3 cellular contexts compared by ENCODE assay signal in the genomic region with DNA sequence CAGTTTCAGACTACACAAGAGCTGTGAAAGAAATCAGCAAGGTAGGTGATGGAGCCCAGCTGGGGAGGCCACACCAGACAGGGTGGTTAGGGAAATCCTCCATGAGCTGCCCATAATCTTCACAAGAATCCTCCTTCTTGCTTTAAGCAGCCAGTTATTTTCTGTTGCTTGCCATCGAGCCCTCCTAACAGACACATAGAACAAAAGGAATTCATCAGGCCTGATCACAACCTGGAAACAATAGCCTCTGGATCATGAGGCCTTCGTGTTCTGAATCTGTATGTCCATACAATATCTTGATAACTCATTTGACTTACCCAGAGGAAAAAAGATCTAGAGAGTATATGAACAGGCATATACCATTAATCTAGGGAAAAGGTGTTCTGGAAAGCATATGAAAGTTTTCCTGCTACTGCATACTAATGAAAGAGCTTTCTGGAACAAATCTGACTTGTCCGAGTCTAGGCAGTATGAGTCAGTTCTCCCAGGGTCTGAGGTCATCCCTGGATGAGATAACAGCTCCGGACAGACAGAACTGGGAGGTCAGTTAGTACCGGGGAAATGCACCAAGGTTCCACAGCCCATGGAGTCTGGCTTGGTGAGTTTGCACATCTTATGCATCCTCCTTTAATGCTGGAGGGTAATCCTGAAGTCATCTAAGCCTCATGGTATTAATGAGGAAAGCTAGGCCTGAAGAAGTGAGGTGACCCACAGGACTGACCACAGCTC.
TF ChIP-seq lines count a peak whose summit lies in the region.

No MANE protein-coding gene starts in this region.

TF ChIP-seq in endothelial cell of umbilical vein, 7 proteins besides CTCF, POLR2A, EP300 and RAD21:
- TF ChIP-seq FOS (IDR thresholded peaks at IDR 0.05; ENCODE audit: borderline replicate concordance, insufficient read depth, low read length) (peak; percentile 95), MYC (IDR thresholded peaks at IDR 0.05; ENCODE audit: low read depth, low read length) (no peak), EZH2 (IDR thresholded peaks at IDR 0.05; ENCODE audit: borderline replicate concordance, low read depth, low read length, severe bottlenecking) (no peak), POLR2AphosphoS5 (IDR thresholded peaks at IDR 0.05; ENCODE audit: insufficient read depth, low read depth, low read length) (peak; percentile 69), JUN (IDR thresholded peaks at IDR 0.05; ENCODE audit: borderline replicate concordance, insufficient read depth, insufficient read length, low read depth) (peak; percentile 87), GATA2 (IDR thresholded peaks at IDR 0.05; ENCODE audit: insufficient read depth, insufficient read length, low read depth, low read length) (peak; percentile 85)
- TF ChIP-seq, protein P1, sequence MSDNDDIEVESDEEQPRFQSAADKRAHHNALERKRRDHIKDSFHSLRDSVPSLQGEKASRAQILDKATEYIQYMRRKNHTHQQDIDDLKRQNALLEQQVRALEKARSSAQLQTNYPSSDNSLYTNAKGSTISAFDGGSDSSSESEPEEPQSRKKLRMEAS (IDR thresholded peaks at IDR 0.05; ENCODE audit: insufficient read depth, insufficient read length), result no peak

TF ChIP-seq in HepG2, 621 proteins besides CTCF, POLR2A, EP300 and RAD21:
- TF ChIP-seq FOSL2 (CRISPR knock-in tag; IDR thresholded peaks at IDR 0.05), result peak; percentile 65
- no peak for TF ChIP-seq ZNF343 (CRISPR knock-in tag; IDR thresholded peaks at IDR 0.05)
- TF ChIP-seq, protein P2, sequence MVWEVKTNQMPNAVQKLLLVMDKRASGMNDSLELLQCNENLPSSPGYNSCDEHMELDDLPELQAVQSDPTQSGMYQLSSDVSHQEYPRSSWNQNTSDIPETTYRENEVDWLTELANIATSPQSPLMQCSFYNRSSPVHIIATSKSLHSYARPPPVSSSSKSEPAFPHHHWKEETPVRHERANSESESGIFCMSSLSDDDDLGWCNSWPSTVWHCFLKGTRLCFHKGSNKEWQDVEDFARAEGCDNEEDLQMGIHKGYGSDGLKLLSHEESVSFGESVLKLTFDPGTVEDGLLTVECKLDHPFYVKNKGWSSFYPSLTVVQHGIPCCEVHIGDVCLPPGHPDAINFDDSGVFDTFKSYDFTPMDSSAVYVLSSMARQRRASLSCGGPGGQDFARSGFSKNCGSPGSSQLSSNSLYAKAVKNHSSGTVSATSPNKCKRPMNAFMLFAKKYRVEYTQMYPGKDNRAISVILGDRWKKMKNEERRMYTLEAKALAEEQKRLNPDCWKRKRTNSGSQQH (CRISPR knock-in tag; IDR thresholded peaks at IDR 0.05; ENCODE audit: low read depth), result no peak
- no peak for TF ChIP-seq SAFB2 (CRISPR knock-in tag; IDR thresholded peaks at IDR 0.05; ENCODE audit: borderline replicate concordance, low read depth)
- no peak for TF ChIP-seq KLF16 (CRISPR knock-in tag; IDR thresholded peaks at IDR 0.05)
- TF ChIP-seq FOXA1 (IDR thresholded peaks at IDR 0.05), result no peak
- no peak for TF ChIP-seq FOXA1 (CRISPR knock-in tag; IDR thresholded peaks at IDR 0.05)
- TF ChIP-seq KDM6A (CRISPR knock-in tag; IDR thresholded peaks at IDR 0.05; ENCODE audit: low read depth), result no peak
- TF ChIP-seq SIN3A (IDR thresholded peaks at IDR 0.05; ENCODE audit: borderline replicate concordance, low read depth, low read length), result no peak
- TF ChIP-seq, protein P3, sequence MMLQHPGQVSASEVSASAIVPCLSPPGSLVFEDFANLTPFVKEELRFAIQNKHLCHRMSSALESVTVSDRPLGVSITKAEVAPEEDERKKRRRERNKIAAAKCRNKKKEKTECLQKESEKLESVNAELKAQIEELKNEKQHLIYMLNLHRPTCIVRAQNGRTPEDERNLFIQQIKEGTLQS (CRISPR knock-in tag; IDR thresholded peaks at IDR 0.05), result 0 out of 2 replicates have a peak, but pooled peaks have one; percentile 29
- no peak for TF ChIP-seq HOXA5 (CRISPR knock-in tag; IDR thresholded peaks at IDR 0.05)
- TF ChIP-seq DNMT1 (CRISPR knock-in tag; IDR thresholded peaks at IDR 0.05), result no peak
- TF ChIP-seq YEATS2 (CRISPR knock-in tag; IDR thresholded peaks at IDR 0.05; ENCODE audit: borderline replicate concordance), result no peak

TF ChIP-seq in WTC11, 78 proteins besides CTCF, POLR2A, EP300 and RAD21:
- TF ChIP-seq, protein P4, sequence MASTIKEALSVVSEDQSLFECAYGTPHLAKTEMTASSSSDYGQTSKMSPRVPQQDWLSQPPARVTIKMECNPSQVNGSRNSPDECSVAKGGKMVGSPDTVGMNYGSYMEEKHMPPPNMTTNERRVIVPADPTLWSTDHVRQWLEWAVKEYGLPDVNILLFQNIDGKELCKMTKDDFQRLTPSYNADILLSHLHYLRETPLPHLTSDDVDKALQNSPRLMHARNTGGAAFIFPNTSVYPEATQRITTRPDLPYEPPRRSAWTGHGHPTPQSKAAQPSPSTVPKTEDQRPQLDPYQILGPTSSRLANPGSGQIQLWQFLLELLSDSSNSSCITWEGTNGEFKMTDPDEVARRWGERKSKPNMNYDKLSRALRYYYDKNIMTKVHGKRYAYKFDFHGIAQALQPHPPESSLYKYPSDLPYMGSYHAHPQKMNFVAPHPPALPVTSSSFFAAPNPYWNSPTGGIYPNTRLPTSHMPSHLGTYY (CRISPR knock-in tag; IDR thresholded peaks at IDR 0.05), result no peak
- TF ChIP-seq, protein P5, sequence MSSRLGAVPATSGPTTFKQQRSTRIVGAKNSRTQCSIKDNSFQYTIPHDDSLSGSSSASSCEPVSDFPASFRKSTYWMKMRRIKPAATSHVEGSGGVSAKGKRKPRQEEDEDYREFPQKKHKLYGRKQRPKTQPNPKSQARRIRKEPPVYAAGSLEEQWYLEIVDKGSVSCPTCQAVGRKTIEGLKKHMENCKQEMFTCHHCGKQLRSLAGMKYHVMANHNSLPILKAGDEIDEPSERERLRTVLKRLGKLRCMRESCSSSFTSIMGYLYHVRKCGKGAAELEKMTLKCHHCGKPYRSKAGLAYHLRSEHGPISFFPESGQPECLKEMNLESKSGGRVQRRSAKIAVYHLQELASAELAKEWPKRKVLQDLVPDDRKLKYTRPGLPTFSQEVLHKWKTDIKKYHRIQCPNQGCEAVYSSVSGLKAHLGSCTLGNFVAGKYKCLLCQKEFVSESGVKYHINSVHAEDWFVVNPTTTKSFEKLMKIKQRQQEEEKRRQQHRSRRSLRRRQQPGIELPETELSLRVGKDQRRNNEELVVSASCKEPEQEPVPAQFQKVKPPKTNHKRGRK (CRISPR knock-in tag; IDR thresholded peaks at IDR 0.05; ENCODE audit: borderline replicate concordance), result no peak
- TF ChIP-seq ZNF138 (CRISPR knock-in tag; conservative IDR thresholded peaks at IDR 0.05) (no peak), MYBL2 (CRISPR knock-in tag; IDR thresholded peaks at IDR 0.05) (no peak)
